ENCODE assay signal across 1 cellular context in the genomic region with DNA sequence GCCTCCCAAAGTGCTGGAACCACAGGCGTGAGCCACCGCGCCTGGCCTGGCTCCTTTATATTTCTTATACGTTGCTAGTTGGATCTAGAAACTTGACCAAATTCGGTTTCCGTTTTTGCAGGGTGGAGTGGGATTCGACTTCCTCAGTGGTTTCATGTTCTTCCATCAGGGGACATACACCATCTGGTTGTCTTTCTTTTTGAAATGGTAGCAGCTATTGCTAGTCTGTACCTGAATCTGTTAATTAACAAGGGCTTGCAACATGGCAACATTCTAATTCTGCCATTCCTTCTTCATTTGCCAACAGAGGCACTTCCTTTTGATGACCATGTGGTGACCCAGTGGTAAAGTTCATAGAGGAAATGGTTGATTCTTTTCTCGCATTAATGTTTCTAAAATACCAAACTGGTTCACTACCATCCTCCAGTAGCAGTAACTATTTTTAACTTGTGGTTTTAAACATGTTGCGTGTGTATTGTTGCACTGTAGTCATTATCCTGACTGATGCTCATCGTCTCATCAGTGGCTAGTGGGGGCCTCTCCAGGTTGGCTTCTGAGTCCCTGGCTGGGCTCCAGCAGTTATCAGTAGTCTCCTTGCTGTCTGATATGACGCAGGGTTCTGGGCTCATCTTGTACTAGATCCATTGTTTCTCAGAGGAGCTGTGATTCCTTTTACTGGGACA.
TF ChIP-seq lines count a peak whose summit lies in the region.

No MANE protein-coding gene starts in this region.

TF ChIP-seq in GM23338, 12 proteins besides CTCF, POLR2A, EP300 and RAD21 (continued from another document):
- TF ChIP-seq, protein P1, sequence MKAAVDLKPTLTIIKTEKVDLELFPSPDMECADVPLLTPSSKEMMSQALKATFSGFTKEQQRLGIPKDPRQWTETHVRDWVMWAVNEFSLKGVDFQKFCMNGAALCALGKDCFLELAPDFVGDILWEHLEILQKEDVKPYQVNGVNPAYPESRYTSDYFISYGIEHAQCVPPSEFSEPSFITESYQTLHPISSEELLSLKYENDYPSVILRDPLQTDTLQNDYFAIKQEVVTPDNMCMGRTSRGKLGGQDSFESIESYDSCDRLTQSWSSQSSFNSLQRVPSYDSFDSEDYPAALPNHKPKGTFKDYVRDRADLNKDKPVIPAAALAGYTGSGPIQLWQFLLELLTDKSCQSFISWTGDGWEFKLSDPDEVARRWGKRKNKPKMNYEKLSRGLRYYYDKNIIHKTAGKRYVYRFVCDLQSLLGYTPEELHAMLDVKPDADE (IDR thresholded peaks at IDR 0.05), result no peak
- TF ChIP-seq NANOG (IDR thresholded peaks at IDR 0.05; ENCODE audit: borderline replicate concordance) (no peak), ZNF114 (CRISPR knock-in tag; IDR thresholded peaks at IDR 0.05) (no peak), JUNB (IDR thresholded peaks at IDR 0.05; ENCODE audit: unreplicated experiment) (no peak), CREB1 (CRISPR knock-in tag; IDR thresholded peaks at IDR 0.05; ENCODE audit: low read depth) (no peak), STAT1 (IDR thresholded peaks at IDR 0.05; ENCODE audit: unreplicated experiment) (no peak), EZH2 (IDR thresholded peaks at IDR 0.05; ENCODE audit: low read depth, unreplicated experiment) (no peak)
- TF ChIP-seq, protein P2, sequence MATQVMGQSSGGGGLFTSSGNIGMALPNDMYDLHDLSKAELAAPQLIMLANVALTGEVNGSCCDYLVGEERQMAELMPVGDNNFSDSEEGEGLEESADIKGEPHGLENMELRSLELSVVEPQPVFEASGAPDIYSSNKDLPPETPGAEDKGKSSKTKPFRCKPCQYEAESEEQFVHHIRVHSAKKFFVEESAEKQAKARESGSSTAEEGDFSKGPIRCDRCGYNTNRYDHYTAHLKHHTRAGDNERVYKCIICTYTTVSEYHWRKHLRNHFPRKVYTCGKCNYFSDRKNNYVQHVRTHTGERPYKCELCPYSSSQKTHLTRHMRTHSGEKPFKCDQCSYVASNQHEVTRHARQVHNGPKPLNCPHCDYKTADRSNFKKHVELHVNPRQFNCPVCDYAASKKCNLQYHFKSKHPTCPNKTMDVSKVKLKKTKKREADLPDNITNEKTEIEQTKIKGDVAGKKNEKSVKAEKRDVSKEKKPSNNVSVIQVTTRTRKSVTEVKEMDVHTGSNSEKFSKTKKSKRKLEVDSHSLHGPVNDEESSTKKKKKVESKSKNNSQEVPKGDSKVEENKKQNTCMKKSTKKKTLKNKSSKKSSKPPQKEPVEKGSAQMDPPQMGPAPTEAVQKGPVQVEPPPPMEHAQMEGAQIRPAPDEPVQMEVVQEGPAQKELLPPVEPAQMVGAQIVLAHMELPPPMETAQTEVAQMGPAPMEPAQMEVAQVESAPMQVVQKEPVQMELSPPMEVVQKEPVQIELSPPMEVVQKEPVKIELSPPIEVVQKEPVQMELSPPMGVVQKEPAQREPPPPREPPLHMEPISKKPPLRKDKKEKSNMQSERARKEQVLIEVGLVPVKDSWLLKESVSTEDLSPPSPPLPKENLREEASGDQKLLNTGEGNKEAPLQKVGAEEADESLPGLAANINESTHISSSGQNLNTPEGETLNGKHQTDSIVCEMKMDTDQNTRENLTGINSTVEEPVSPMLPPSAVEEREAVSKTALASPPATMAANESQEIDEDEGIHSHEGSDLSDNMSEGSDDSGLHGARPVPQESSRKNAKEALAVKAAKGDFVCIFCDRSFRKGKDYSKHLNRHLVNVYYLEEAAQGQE (IDR thresholded peaks at IDR 0.05; ENCODE audit: unreplicated experiment), result no peak
TF ChIP-seq in GM23338: peak in this region for 0.
